Comparison of ENCODE assay signal across 10 cellular contexts in genomic region chr1:2530501-2531361, GRCh38. TPM values are rescaled to one million over a fixed set of nuclear protein-coding genes. Genes with fewer than 3 reads are reported as not detected.
DNase-seq lines count a peak whose midpoint lies in the region; ATAC-seq and TF ChIP-seq lines count a peak whose summit lies in the region.
"Had no signal": no experiment of that assay in that cellular context is flagged by ENCODE, and none has a peak within 500 bp of the region (broad histone marks: within the 10 kb centered on the region; RNA-seq: fewer than 3 reads in every experiment).

No MANE protein-coding gene starts in this region.

- no peak overlapping the region for H2AFZ ChIP-seq in SK-N-SH (ENCODE audit: low read depth)
- no peak overlapping the region for H2AFZ ChIP-seq in smooth muscle cell (ENCODE audit: low read depth)

- H3K4me2 ChIP-seq in SK-N-SH (no peak overlapping the region), smooth muscle cell (peak overlapping the region; percentile 85)

- H3F3A ChIP-seq in SK-N-SH (replicated peaks; ENCODE audit: insufficient read depth) (no peaks in the 10 kb centered on the region), smooth muscle cell (ENCODE audit: low read depth) (no peaks in the 10 kb centered on the region)

- DNase-seq in SK-N-SH, result peak; percentile 65
- DNase-seq in NCI-H2196 (lab: John Stamatoyannopoulos, UW; ENCODE audit: unreplicated experiment), result peak; percentile 76
- DNase-seq in epithelial cell of esophagus (ENCODE audit: low read depth), result peak; percentile 62
- no peak for DNase-seq in smooth muscle cell (lab: John Stamatoyannopoulos, UW; ENCODE audit: unreplicated experiment)
- DNase-seq in NCI-H187 (lab: John Stamatoyannopoulos, UW), result no peak
- DNase-seq in stimulated activated CD4-positive, alpha-beta T cell treated with anti-CD3 and anti-CD28 coated beads, Interleukin-4, amount 100 ng/mL, for 24 hours, result no peak
- DNase-seq: Karpas-422 had no signal

- no peak for TF ChIP-seq CTCF in SK-N-SH (IDR thresholded peaks at IDR 0.05)
- TF ChIP-seq CTCF in epithelial cell of esophagus (IDR thresholded peaks at IDR 0.05; ENCODE audit: insufficient read depth, low read depth, low read length, missing control alignments), result peak; percentile 25
- TF ChIP-seq CTCF in smooth muscle cell (IDR thresholded peaks at IDR 0.05; ENCODE audit: borderline replicate concordance, insufficient read depth, poor library complexity, severe bottlenecking), result no peak

- CTCF ChIA-PET in SK-N-SH (lab: Yijun Ruan, JAX), result interaction anchor here (0.8 to 7.7 kb wide), 7 partner anchors 10 to 336 kb away, joined by 3 to 35 read pairs (median 4); partner anchors contain the start of gene FAAP20

- H3K4me3 ChIP-seq in SK-N-SH (ENCODE audit: low read depth in 2 of 2, low read length in 1 of 2) (no peak overlapping the region), epithelial cell of esophagus (ENCODE audit: low read length) (no peak overlapping the region), smooth muscle cell (peak overlapping the region; percentile 30)

- no peak for ATAC-seq in SK-N-SH treated with all-trans-retinoic acid at 6 μM for 48 hours
- no peak for ATAC-seq in GM21529 (IDR thresholded peaks at IDR 0.05; ENCODE audit: unreplicated experiment)

- H3K27ac ChIP-seq in SK-N-SH (ENCODE audit: low read depth in 2 of 2, low read length in 1 of 2), result no peak overlapping the region
- H3K27ac ChIP-seq in smooth muscle cell (ENCODE audit: low read depth), result no peak overlapping the region
- H3K27ac ChIP-seq: tibial nerve had no signal

- H3K9me3 ChIP-seq in SK-N-SH (no peaks in the 10 kb centered on the region), smooth muscle cell (replicated peaks; ENCODE audit: low read depth) (no peaks in the 10 kb centered on the region)
- H3K9me3 ChIP-seq: tibial nerve had no signal

- H3K36me3 ChIP-seq in SK-N-SH (replicated peaks in 1 of 2; ENCODE audit: control insufficient read depth in 1 of 2, insufficient read depth in 2 of 2, low read length in 1 of 2), result no peaks in the 10 kb centered on the region
- no peaks in the 10 kb centered on the region for H3K36me3 ChIP-seq in smooth muscle cell (ENCODE audit: low read depth)
- H3K36me3 ChIP-seq: tibial nerve had no signal

- H3K4me1 ChIP-seq in SK-N-SH (ENCODE audit: control insufficient read depth in 1 of 2, insufficient read depth in 2 of 2, low read depth in 1 of 2, low read length in 1 of 2) (peaks cover 0 to 29% of the 10 kb centered on the region in 2 experiments; a peak in 2 of 4 replicates), smooth muscle cell (ENCODE audit: low read depth) (peaks cover 42% of the 10 kb centered on the region)

- H3K27me3 ChIP-seq in SK-N-SH (ENCODE audit: insufficient read depth), result peaks cover 6% of the 10 kb centered on the region; the same call in 1 of the 2 replicates
- H3K27me3 ChIP-seq in smooth muscle cell (ENCODE audit: low read depth), result peaks cover 51% of the 10 kb centered on the region

- H3K9ac ChIP-seq in SK-N-SH, result no peak overlapping the region
- no peak overlapping the region for H3K9ac ChIP-seq in smooth muscle cell (ENCODE audit: low read depth)

- POLR2A ChIA-PET in SK-N-SH (lab: Yijun Ruan, JAX), result interaction anchor here (0.8 to 1.2 kb wide), 3 partner anchors 13 to 56 kb away, joined by 3 to 6 read pairs (median 3); no protein-coding TSS in a partner anchor

- H3K79me2 ChIP-seq in SK-N-SH (ENCODE audit: insufficient read depth) (peaks cover 3% of the 10 kb centered on the region), smooth muscle cell (ENCODE audit: low read depth) (peaks cover 3% of the 10 kb centered on the region)

- no peak for TF ChIP-seq RAD21 in SK-N-SH (IDR thresholded peaks at IDR 0.05; ENCODE audit: low read length)

- 16% methylated on average over 7 of the region's 31 CpGs for WGBS in SK-N-SH (ENCODE audit: low lambda C conversion rate)
- WGBS in smooth muscle cell (ENCODE audit: low lambda C conversion rate), result 48% methylated on average over 29 of the region's 31 CpGs

- peaks cover 2% of the 10 kb centered on the region for H4K20me1 ChIP-seq in SK-N-SH (ENCODE audit: insufficient read depth)
- H4K20me1 ChIP-seq in smooth muscle cell (ENCODE audit: low read depth), result peaks cover 3% of the 10 kb centered on the region

- H3K9me2 ChIP-seq in SK-N-SH, result no peaks in the 10 kb centered on the region

- no peak for TF ChIP-seq EP300 in SK-N-SH (IDR thresholded peaks at IDR 0.05; ENCODE audit: borderline replicate concordance in 1 of 2, low read depth in 1 of 2, low read length in 1 of 2)

TF ChIP-seq in SK-N-SH, 30 proteins besides CTCF, POLR2A, EP300 and RAD21:
- TF ChIP-seq POLR2AphosphoS5 (IDR thresholded peaks at IDR 0.05; ENCODE audit: low read depth, low read length) (no peak), NRF1 (IDR thresholded peaks at IDR 0.05; ENCODE audit: low read depth, low read length) (no peak), ELF1 (IDR thresholded peaks at IDR 0.05) (no peak), GATA2 (CRISPR knock-in tag; IDR thresholded peaks at IDR 0.05) (peak; percentile 30; the same call in 1 of the 2 replicates), YY1 (IDR thresholded peaks at IDR 0.05; ENCODE audit: low read depth) (no peak), FOXJ3 (CRISPR knock-in tag; IDR thresholded peaks at IDR 0.05) (no peak), RFX5 (IDR thresholded peaks at IDR 0.05; ENCODE audit: low read length) (no peak)
TF ChIP-seq in SK-N-SH: peak in this region for 1.

TF ChIP-seq in SK-N-SH treated with all-trans-retinoic acid at 6 μM for 48 hours, 23 proteins besides CTCF, POLR2A, EP300 and RAD21 (continues in another document):
- no peak for TF ChIP-seq PATZ1 (CRISPR knock-in tag; IDR thresholded peaks at IDR 0.05; ENCODE audit: borderline replicate concordance)
- TF ChIP-seq CSRNP3 (CRISPR knock-in tag; IDR thresholded peaks at IDR 0.05), result no peak
- no peak for TF ChIP-seq ESRRG (CRISPR knock-in tag; IDR thresholded peaks at IDR 0.05)
- no peak for TF ChIP-seq RARB (CRISPR knock-in tag; IDR thresholded peaks at IDR 0.05)

RNA-seq across cellular contexts. Expression of gene HES5, which starts 0.7 kb away (rescaled TPM):
- polyA plus RNA-seq in SK-N-SH (2012; rRNA removed) (0.03 and 0.05 TPM in 2 replicates), smooth muscle cell (1.3 and 1.7 TPM in 2 replicates)
- polyA plus RNA-seq in SK-N-SH (2012; cell fraction: cytosol; rRNA removed), result 0.06 TPM in 1 of 2 replicates, not detected in the other
- polyA plus RNA-seq in SK-N-SH (2012; cell fraction: nucleus; rRNA removed), result 0.14 and 0.20 TPM in 2 replicates
- total RNA-seq in smooth muscle cell, result 1.6 TPM in 1 of 2 replicates, not detected in the other

RNA-seq across cellular contexts. Expression of gene PANK4, which starts 4.3 kb away (rescaled TPM):
- 15.1 and 16.6 TPM in 2 replicates for polyA plus RNA-seq in SK-N-SH (2012; rRNA removed)
- 5.9 and 8.7 TPM in 2 replicates for polyA plus RNA-seq in SK-N-SH (2012; cell fraction: cytosol; rRNA removed)
- 64.1 and 71.4 TPM in 2 replicates for polyA plus RNA-seq in SK-N-SH (2012; cell fraction: nucleus; rRNA removed)
- total RNA-seq in smooth muscle cell, result 27.2 and 28.7 TPM in 2 replicates
- polyA plus RNA-seq in smooth muscle cell, result 28.4 and 28.5 TPM in 2 replicates

RNA-seq across cellular contexts. Expression of gene TNFRSF14, which starts 25.4 kb away (rescaled TPM):
- 0.19 and 0.28 TPM in 2 replicates for polyA plus RNA-seq in SK-N-SH (2012; rRNA removed)
- 0.03 and 0.08 TPM in 2 replicates for polyA plus RNA-seq in SK-N-SH (2012; cell fraction: cytosol; rRNA removed)
- 0.61 and 0.96 TPM in 2 replicates for polyA plus RNA-seq in SK-N-SH (2012; cell fraction: nucleus; rRNA removed)
- total RNA-seq in smooth muscle cell, result 0.40 TPM in 1 of 2 replicates, not detected in the other
- not detected in 2 replicates for polyA plus RNA-seq in smooth muscle cell

RNA-seq across cellular contexts. Expression of gene PLCH2, which starts 54.6 kb away (rescaled TPM):
- 0.08 and 0.18 TPM in 2 replicates for polyA plus RNA-seq in SK-N-SH (2012; rRNA removed)
- 0.06 and 0.16 TPM in 2 replicates for polyA plus RNA-seq in SK-N-SH (2012; cell fraction: cytosol; rRNA removed)
- polyA plus RNA-seq in SK-N-SH (2012; cell fraction: nucleus; rRNA removed), result 0.68 and 0.74 TPM in 2 replicates
- total RNA-seq in smooth muscle cell, result 0.09 and 0.81 TPM in 2 replicates
- 0.04 and 0.13 TPM in 2 replicates for polyA plus RNA-seq in smooth muscle cell

RNA-seq across cellular contexts. Expression of gene PRXL2B, which starts 55.8 kb away (rescaled TPM):
- polyA plus RNA-seq in SK-N-SH (2012; rRNA removed), result 28.0 and 33.7 TPM in 2 replicates
- 13.0 and 22.1 TPM in 2 replicates for polyA plus RNA-seq in SK-N-SH (2012; cell fraction: cytosol; rRNA removed)
- 43.9 and 44.0 TPM in 2 replicates for polyA plus RNA-seq in SK-N-SH (2012; cell fraction: nucleus; rRNA removed)
- total RNA-seq in smooth muscle cell, result 16.1 and 27.4 TPM in 2 replicates
- polyA plus RNA-seq in smooth muscle cell, result 18.4 and 26.6 TPM in 2 replicates

Comparison
In these comparisons a context has a peak if more than half of its experiments do, and no peak if none do; other contexts are left out.
1. DNase-seq: peak in SK-N-SH (single experiment), NCI-H2196 (single experiment) and epithelial cell of esophagus (single experiment); none in smooth muscle cell (single experiment), NCI-H187 (0 of 2) and stimulated activated CD4-positive, alpha-beta T cell treated with anti-CD3 and anti-CD28 coated beads, Interleukin-4, amount 100 ng/mL, for 24 hours (single experiment).